Comparison of ENCODE assay signal across 1 cellular context in genomic region chr20:10538768-10539167, GRCh38.
TF ChIP-seq lines count a peak whose summit lies in the region.

No MANE protein-coding gene starts in this region.

TF ChIP-seq in HepG2, 621 proteins besides CTCF, POLR2A, EP300 and RAD21 (continued from another document):
- TF ChIP-seq, protein P1, sequence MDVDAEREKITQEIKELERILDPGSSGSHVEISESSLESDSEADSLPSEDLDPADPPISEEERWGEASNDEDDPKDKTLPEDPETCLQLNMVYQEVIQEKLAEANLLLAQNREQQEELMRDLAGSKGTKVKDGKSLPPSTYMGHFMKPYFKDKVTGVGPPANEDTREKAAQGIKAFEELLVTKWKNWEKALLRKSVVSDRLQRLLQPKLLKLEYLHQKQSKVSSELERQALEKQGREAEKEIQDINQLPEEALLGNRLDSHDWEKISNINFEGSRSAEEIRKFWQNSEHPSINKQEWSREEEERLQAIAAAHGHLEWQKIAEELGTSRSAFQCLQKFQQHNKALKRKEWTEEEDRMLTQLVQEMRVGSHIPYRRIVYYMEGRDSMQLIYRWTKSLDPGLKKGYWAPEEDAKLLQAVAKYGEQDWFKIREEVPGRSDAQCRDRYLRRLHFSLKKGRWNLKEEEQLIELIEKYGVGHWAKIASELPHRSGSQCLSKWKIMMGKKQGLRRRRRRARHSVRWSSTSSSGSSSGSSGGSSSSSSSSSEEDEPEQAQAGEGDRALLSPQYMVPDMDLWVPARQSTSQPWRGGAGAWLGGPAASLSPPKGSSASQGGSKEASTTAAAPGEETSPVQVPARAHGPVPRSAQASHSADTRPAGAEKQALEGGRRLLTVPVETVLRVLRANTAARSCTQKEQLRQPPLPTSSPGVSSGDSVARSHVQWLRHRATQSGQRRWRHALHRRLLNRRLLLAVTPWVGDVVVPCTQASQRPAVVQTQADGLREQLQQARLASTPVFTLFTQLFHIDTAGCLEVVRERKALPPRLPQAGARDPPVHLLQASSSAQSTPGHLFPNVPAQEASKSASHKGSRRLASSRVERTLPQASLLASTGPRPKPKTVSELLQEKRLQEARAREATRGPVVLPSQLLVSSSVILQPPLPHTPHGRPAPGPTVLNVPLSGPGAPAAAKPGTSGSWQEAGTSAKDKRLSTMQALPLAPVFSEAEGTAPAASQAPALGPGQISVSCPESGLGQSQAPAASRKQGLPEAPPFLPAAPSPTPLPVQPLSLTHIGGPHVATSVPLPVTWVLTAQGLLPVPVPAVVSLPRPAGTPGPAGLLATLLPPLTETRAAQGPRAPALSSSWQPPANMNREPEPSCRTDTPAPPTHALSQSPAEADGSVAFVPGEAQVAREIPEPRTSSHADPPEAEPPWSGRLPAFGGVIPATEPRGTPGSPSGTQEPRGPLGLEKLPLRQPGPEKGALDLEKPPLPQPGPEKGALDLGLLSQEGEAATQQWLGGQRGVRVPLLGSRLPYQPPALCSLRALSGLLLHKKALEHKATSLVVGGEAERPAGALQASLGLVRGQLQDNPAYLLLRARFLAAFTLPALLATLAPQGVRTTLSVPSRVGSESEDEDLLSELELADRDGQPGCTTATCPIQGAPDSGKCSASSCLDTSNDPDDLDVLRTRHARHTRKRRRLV (CRISPR knock-in tag; IDR thresholded peaks at IDR 0.05) = no peak
- TF ChIP-seq, protein P2, sequence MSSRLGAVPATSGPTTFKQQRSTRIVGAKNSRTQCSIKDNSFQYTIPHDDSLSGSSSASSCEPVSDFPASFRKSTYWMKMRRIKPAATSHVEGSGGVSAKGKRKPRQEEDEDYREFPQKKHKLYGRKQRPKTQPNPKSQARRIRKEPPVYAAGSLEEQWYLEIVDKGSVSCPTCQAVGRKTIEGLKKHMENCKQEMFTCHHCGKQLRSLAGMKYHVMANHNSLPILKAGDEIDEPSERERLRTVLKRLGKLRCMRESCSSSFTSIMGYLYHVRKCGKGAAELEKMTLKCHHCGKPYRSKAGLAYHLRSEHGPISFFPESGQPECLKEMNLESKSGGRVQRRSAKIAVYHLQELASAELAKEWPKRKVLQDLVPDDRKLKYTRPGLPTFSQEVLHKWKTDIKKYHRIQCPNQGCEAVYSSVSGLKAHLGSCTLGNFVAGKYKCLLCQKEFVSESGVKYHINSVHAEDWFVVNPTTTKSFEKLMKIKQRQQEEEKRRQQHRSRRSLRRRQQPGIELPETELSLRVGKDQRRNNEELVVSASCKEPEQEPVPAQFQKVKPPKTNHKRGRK (CRISPR knock-in tag; IDR thresholded peaks at IDR 0.05) = no peak
- TF ChIP-seq, protein P3, sequence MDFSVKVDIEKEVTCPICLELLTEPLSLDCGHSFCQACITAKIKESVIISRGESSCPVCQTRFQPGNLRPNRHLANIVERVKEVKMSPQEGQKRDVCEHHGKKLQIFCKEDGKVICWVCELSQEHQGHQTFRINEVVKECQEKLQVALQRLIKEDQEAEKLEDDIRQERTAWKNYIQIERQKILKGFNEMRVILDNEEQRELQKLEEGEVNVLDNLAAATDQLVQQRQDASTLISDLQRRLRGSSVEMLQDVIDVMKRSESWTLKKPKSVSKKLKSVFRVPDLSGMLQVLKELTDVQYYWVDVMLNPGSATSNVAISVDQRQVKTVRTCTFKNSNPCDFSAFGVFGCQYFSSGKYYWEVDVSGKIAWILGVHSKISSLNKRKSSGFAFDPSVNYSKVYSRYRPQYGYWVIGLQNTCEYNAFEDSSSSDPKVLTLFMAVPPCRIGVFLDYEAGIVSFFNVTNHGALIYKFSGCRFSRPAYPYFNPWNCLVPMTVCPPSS (IDR thresholded peaks at IDR 0.05) = no peak
- TF ChIP-seq IKZF4 (CRISPR knock-in tag; IDR thresholded peaks at IDR 0.05; ENCODE audit: borderline replicate concordance, low read depth, not compliant biosample characterization) (no peak), ZNF562 (CRISPR knock-in tag; IDR thresholded peaks at IDR 0.05; ENCODE audit: borderline replicate concordance) (no peak), ZNF547 (CRISPR knock-in tag; IDR thresholded peaks at IDR 0.05) (no peak)
